12 cellular contexts compared by ENCODE assay signal in genomic region chr9:96719538-96720315, GRCh38. TPM values are rescaled to one million over a fixed set of nuclear protein-coding genes. Genes with fewer than 3 reads are reported as not detected.
DNase-seq lines count a peak whose midpoint lies in the region; ATAC-seq and TF ChIP-seq lines count a peak whose summit lies in the region.
"Had no signal": no experiment of that assay in that cellular context is flagged by ENCODE, and none has a peak within 500 bp of the region (broad histone marks: within the 10 kb centered on the region; RNA-seq: fewer than 3 reads in every experiment).

No MANE protein-coding gene starts in this region.

- peaks cover 4% of the 10 kb centered on the region for H3K4me1 ChIP-seq in urinary bladder (ENCODE audit: insufficient read depth)

- H3K27ac Mint-ChIP-seq in WTC11 = no peak overlapping the region

- H3K9me3 Mint-ChIP-seq in WTC11 = peaks cover 24% of the 10 kb centered on the region

- H3K36me3 ChIP-seq in urinary bladder (ENCODE audit: insufficient read depth) = no peaks in the 10 kb centered on the region
- H3K36me3 ChIP-seq: cardiac muscle cell had no signal

- no peak overlapping the region for H3K27ac ChIP-seq in urinary bladder (ENCODE audit: low read depth)
- H3K27ac ChIP-seq: cardiac muscle cell had no signal

- H3K27me3 Mint-ChIP-seq in WTC11 (ENCODE audit: low read depth) = peaks cover 30% of the 10 kb centered on the region

- peak; percentile 18 for DNase-seq in stimulated activated CD4-positive, alpha-beta T cell treated with anti-CD3 and anti-CD28 coated beads, Interleukin-15, amount 100 ng/mL, for 24 hours
- no peak for DNase-seq in stimulated activated CD4-positive, alpha-beta T cell treated with anti-CD3 and anti-CD28 coated beads, Interleukin-4, amount 100 ng/mL, for 1 hour
- DNase-seq in WTC11 (ENCODE audit: low spot score) = peak; percentile 21
- peak; percentile 82 for DNase-seq in left kidney (ENCODE audit: low read depth, low spot score)
- DNase-seq in GM20000 (ENCODE audit: low spot score) = no peak
- DNase-seq in mesenteric fat pad (ENCODE audit: low spot score) = no peak
- DNase-seq in H4 (ENCODE audit: low spot score) = no peak
- DNase-seq: activated CD4-positive, CD25-positive, alpha-beta regulatory T cell treated with anti-CD3 and anti-CD28 coated beads, Interleukin-2, amount 50 U/mL, for 72 hours; EL; NCI-H748 treated with DMSO at 0.1 percent for 48 hours had no signal

- peak overlapping the region; percentile 55 for H3K4me3 Mint-ChIP-seq in WTC11

- TF ChIP-seq CTCF in WTC11 (IDR thresholded peaks at IDR 0.05) = no peak
- TF ChIP-seq CTCF in GM20000 (IDR thresholded peaks at IDR 0.05; ENCODE audit: extremely low read depth, missing control alignments) = no peak

- ATAC-seq in WTC11 = no peak

- H3K4me1 Mint-ChIP-seq in WTC11 = peaks cover 10% of the 10 kb centered on the region

- POLR2A ChIA-PET in WTC11 (lab: Charles Lee) = no interaction called here

- H3K36me3 Mint-ChIP-seq in WTC11 = peaks cover 29% of the 10 kb centered on the region

- 6% methylated on average over 57 of the region's 57 CpGs for WGBS in urinary bladder

- CTCF ChIA-PET in WTC11 (lab: Charles Lee) = no interaction called here

- H3K4me3 ChIP-seq in urinary bladder (ENCODE audit: low read depth, low read length) = peak overlapping the region; percentile 21
- H3K4me3 ChIP-seq: cardiac muscle cell had no signal

TF ChIP-seq in WTC11, 78 proteins besides CTCF, POLR2A, EP300 and RAD21:
- TF ChIP-seq AFF4 (CRISPR knock-in tag; IDR thresholded peaks at IDR 0.05; ENCODE audit: borderline replicate concordance) (no peak), ZNF423 (CRISPR knock-in tag; IDR thresholded peaks at IDR 0.05) (no peak)
TF ChIP-seq in WTC11: peak in this region for 0.

RNA-seq across cellular contexts. Expression of gene ZNF510, which starts 58.2 kb away (rescaled TPM):
- 11.7 to 13.7 TPM (median 13.6 TPM) in 3 replicates for total RNA-seq in WTC11 (2021)
- 36.5 TPM for total RNA-seq in urinary bladder
- 6.0 TPM for polyA plus RNA-seq in urinary bladder
- total RNA-seq in mesenteric fat pad = 7.7 TPM
- 5.8 and 6.8 TPM in 2 replicates for total RNA-seq in H4 (2014; rRNA removed; shearing (Covaris generic))

Comparison
In these comparisons a context has a peak if more than half of its experiments do, and no peak if none do; other contexts are left out.
1. DNase-seq: peak in stimulated activated CD4-positive, alpha-beta T cell treated with anti-CD3 and anti-CD28 coated beads, Interleukin-15, amount 100 ng/mL, for 24 hours (single experiment), WTC11 (single experiment) and left kidney (single experiment); none in stimulated activated CD4-positive, alpha-beta T cell treated with anti-CD3 and anti-CD28 coated beads, Interleukin-4, amount 100 ng/mL, for 1 hour (single experiment), GM20000 (single experiment), mesenteric fat pad (single experiment) and H4 (single experiment).